Comparison of ENCODE assay signal across 11 cellular contexts in the genomic region with DNA sequence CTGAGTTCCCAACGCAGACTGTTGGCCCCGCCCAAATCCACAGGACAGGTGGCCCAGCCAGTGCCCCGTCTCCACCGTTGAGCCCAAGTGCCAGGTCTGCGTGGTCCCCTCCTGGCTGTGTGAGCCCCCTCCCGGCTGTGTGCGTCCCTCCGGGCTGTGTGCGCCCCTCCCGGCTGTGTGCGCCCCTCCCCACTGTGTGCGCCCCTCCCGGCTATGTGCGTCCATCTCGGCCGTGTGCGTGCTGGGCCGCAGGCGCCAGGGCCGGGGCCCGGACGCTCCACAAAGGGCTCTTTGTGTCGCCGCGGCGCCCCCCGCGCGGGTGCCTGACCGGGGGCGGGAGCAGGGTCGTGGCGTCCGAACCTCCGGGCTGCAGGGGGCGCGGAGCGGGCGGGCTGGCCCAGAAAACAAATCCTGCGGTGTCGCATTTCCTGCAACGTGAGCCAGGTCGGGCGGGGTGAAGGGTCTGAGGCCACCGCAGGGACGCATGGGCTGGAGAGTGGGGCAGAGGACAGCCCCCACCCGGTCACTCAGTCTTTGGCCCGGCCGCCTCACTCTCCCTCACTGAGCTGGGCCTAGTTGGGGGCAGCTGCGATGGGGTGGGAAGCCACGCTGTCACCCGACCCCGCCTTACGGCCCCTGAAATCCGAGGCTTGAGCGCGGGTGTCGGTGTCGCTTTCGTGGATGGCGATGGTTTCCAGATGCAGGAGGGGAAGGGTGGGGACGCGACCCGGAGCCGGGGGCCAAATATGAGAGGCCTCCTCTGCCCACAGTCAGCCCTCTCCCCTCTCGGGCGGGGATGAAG. TPM values are rescaled to one million over a fixed set of nuclear protein-coding genes. Genes with fewer than 3 reads are reported as not detected.
A peak's percentile ranks its signal among the peaks of the same experiment; 100 is the strongest.
DNase-seq lines count a peak whose midpoint lies in the region; ATAC-seq, FAIRE-seq and TF ChIP-seq lines count a peak whose summit lies in the region.
"Had no signal": no experiment of that assay in that cellular context is flagged by ENCODE, and none has a peak within 500 bp of the region (broad histone marks: within the 10 kb centered on the region; RNA-seq: fewer than 3 reads in every experiment).

No MANE protein-coding gene starts in this region.

- H3K27me3 Mint-ChIP-seq in mesothelial cell of epicardium (ENCODE audit: low read depth), result peaks cover 61% of the 10 kb centered on the region

- POLR2A ChIA-PET in GM12878 (lab: Charles Lee), result no interaction called here

- RAD21 ChIA-PET in GM12878 (lab: Charles Lee; ENCODE audit: unreplicated experiment), result no interaction called here

- WGBS in GM12878 (ENCODE audit: insufficient coverage, insufficient replicate concordance, low lambda C conversion rate, missing lambda C conversion rate), result 3% methylated on average over 58 of the region's 67 CpGs

- H3K4me3 Mint-ChIP-seq in mesothelial cell of epicardium, result peak overlapping the region; percentile 49
- H3K4me3 Mint-ChIP-seq: activated T-helper 1 cell treated with anti-CD3 and anti-CD28 coated beads, Interleukin-12 subunit alpha, Interleukin-12 subunit beta, Interleukin-2, Interleukin-4 antibody, amounts not matched to agents 30 ng/mL and 10 ng/mL and 1 ng/mL, durations not matched to agents 14 hours and 24 hours and 36 hours had no signal

- peak; percentile 23 for FAIRE-seq in GM12878 (lab: Jason Lieb, UNC)
- FAIRE-seq in D721Med (lab: Jason Lieb, UNC), result no peak
- FAIRE-seq: endometrium had no signal

- SMC1A ChIA-PET in GM12878 (lab: Charles Lee; ENCODE audit: uncharacterized antibody, unreplicated experiment), result no interaction called here

- H3K36me3 ChIP-seq in HUES6 (ENCODE audit: control insufficient read depth, insufficient read depth, low read length) (no peaks in the 10 kb centered on the region), GM12878 (ENCODE audit: control insufficient read depth in 2 of 2, insufficient read depth in 2 of 2, low read length in 1 of 2) (no peaks in the 10 kb centered on the region)
- H3K36me3 ChIP-seq: thyroid gland had no signal

- no peaks in the 10 kb centered on the region for H3K9me3 Mint-ChIP-seq in mesothelial cell of epicardium
- H3K9me3 Mint-ChIP-seq: activated T-helper 1 cell treated with anti-CD3 and anti-CD28 coated beads, Interleukin-12 subunit alpha, Interleukin-12 subunit beta, Interleukin-2, Interleukin-4 antibody, amounts not matched to agents 30 ng/mL and 10 ng/mL and 1 ng/mL, durations not matched to agents 14 hours and 24 hours and 36 hours had no signal

- H3K79me2 ChIP-seq in GM12878 (ENCODE audit: control insufficient read depth, insufficient read depth, low read length), result no peaks in the 10 kb centered on the region

- TF ChIP-seq CTCF in GM12878 (IDR thresholded peaks at IDR 0.05 in 2 of 3, conservative IDR thresholded peaks at IDR 0.05 in 1 of 3; ENCODE audit: control insufficient read depth in 2 of 3, extremely low read depth in 1 of 3, insufficient read depth in 1 of 3, low read depth in 3 of 3, low read length in 3 of 3) (no peak), mesothelial cell of epicardium (IDR thresholded peaks at IDR 0.05; ENCODE audit: unreplicated experiment) (no peak), D721Med (IDR thresholded peaks at IDR 0.05; ENCODE audit: insufficient read depth, missing control alignments) (no peak)

- no peak overlapping the region for H3K27ac Mint-ChIP-seq in mesothelial cell of epicardium
- H3K27ac Mint-ChIP-seq: activated T-helper 1 cell treated with anti-CD3 and anti-CD28 coated beads, Interleukin-12 subunit alpha, Interleukin-12 subunit beta, Interleukin-2, Interleukin-4 antibody, amounts not matched to agents 30 ng/mL and 10 ng/mL and 1 ng/mL, durations not matched to agents 14 hours and 24 hours and 36 hours had no signal

- H3K36me3 Mint-ChIP-seq in mesothelial cell of epicardium, result no peaks in the 10 kb centered on the region

- peak overlapping the region; percentile 55 for H3K4me2 ChIP-seq in GM12878 (ENCODE audit: control insufficient read depth, insufficient read depth)

- H3K9ac ChIP-seq in HUES6 (ENCODE audit: low read length) (peak overlapping the region; percentile 34), GM12878 (ENCODE audit: control insufficient read depth, insufficient read depth, low read length) (no peak overlapping the region)

- DNase-seq in COLO668 (lab: John Stamatoyannopoulos, UW; ENCODE audit: unreplicated experiment) (peak; percentile 91), GM12878 (ENCODE audit: low read depth, low spot score) (no peak), mesothelial cell of epicardium (ENCODE audit: low spot score in 2 of 2, unreplicated experiment in 2 of 2) (no peak), mucosa of gallbladder (ENCODE audit: low spot score) (no peak), D721Med (ENCODE audit: insufficient read length, low spot score) (no peak), OCI-M1 (lab: John Stamatoyannopoulos, UW) (no peak), mesenteric fat pad (ENCODE audit: low spot score) (no peak)
- DNase-seq: thyroid gland had no signal

- TF ChIP-seq POLR2A in GM12878 (IDR thresholded peaks at IDR 0.05; ENCODE audit: low read depth, low read length), result no peak

- H3K27me3 ChIP-seq in HUES6 (ENCODE audit: control insufficient read depth, insufficient read depth, low read length), result peaks cover 40% of the 10 kb centered on the region
- peaks cover 5 to 6% of the 10 kb centered on the region in 2 experiments; a peak in 3 of 4 replicates for H3K27me3 ChIP-seq in GM12878 (replicated peaks in 1 of 2; ENCODE audit: control insufficient read depth in 2 of 2, insufficient read depth in 2 of 2, low read length in 1 of 2)

- intact Hi-C loops in GM12878 (cut with micrococcal nuclease; ENCODE audit: unreplicated experiment), result no loop called here

- peak overlapping the region; percentile 64 for H3K4me3 ChIP-seq in HUES6 (ENCODE audit: low read depth, low read length)
- no peak overlapping the region for H3K4me3 ChIP-seq in GM12878
- H3K4me3 ChIP-seq: thyroid gland had no signal

- no peak for TF ChIP-seq EP300 in GM12878 (IDR thresholded peaks at IDR 0.05; ENCODE audit: borderline replicate concordance in 1 of 2, control insufficient read depth in 1 of 2, low read depth in 2 of 2, low read length in 2 of 2)

- in situ Hi-C loops in GM12878 (cut with MboI), result no loop called here

- H3K4me1 Mint-ChIP-seq in mesothelial cell of epicardium, result peaks cover 12% of the 10 kb centered on the region

- no peak for ATAC-seq in GM12878

- H4K20me1 ChIP-seq in GM12878 (ENCODE audit: control insufficient read depth, insufficient read depth), result no peaks in the 10 kb centered on the region

- H3K9me3 ChIP-seq in HUES6 (ENCODE audit: control insufficient read depth, insufficient read depth, low read depth, low read length) (no peaks in the 10 kb centered on the region), GM12878 (replicated peaks; ENCODE audit: control insufficient read depth, insufficient read depth, low read length) (no peaks in the 10 kb centered on the region)
- H3K9me3 ChIP-seq: thyroid gland had no signal

- no TSS peak for BruUV-seq in GM12878 (replicated peaks; lab: Mats Ljungman, UMichigan)

- CTCF ChIA-PET in GM12878 (lab: Yijun Ruan, JAX), result interaction anchor here (1.3 to 1.5 kb wide), 2 partner anchors 9 to 43 kb away, joined by 3 to 5 read pairs; no protein-coding TSS in a partner anchor

- no peak overlapping the region for H3K27ac ChIP-seq in HUES6 (ENCODE audit: low read depth, low read length)
- H3K27ac ChIP-seq in GM12878 (ENCODE audit: control insufficient read depth, insufficient read depth), result no peak overlapping the region
- H3K27ac ChIP-seq: thyroid gland had no signal

- peaks cover 14% of the 10 kb centered on the region for H3K4me1 ChIP-seq in HUES6 (ENCODE audit: control insufficient read depth, insufficient read depth, low read length)
- H3K4me1 ChIP-seq in GM12878 (ENCODE audit: control insufficient read depth, insufficient read depth, low read length), result no peaks in the 10 kb centered on the region; the same call in 1 of the 2 replicates

- TF ChIP-seq RAD21 in GM12878 (IDR thresholded peaks at IDR 0.05; ENCODE audit: insufficient read depth, low read depth, low read length), result no peak

- no peak overlapping the region for H2AFZ ChIP-seq in GM12878 (ENCODE audit: control insufficient read depth, low read depth, low read length)

RNA-seq across cellular contexts. Expression of a gene that starts 18.8 kb away (rescaled TPM):
- 12.4 and 16.1 TPM in 2 replicates for total RNA-seq in GM12878 (2013; cell fraction: nucleolus; rRNA removed)
- total RNA-seq in GM12878 (2014; rRNA removed) (0.16 TPM in 1 of 2 replicates, not detected in the other), GM12878 (2014; rRNA removed; fragmentation: Illumina TruSeq; extraction: Trizol) (not detected in 2 replicates), GM12878 (2021) (0.46 and 0.58 TPM in 2 replicates), mesothelial cell of epicardium (38.9 to 41.6 TPM (median 39.4 TPM) in 3 replicates), mucosa of gallbladder (20.6 TPM), mesenteric fat pad (6.0 TPM)
- not detected for polyA plus RNA-seq in GM12878 (2011; ENCODE audit: low read depth)
- polyA plus RNA-seq in GM12878 (2011; rRNA removed) (5.0 and 8.6 TPM in 2 replicates), GM12878 (2014; fragmentation: Illumina TruSeq; extraction: Trizol) (not detected in 2 replicates), GM12878 (2014; fragmentation: Nextera tagmentation; extraction: Ambion mirVana) (not detected), GM12878 (2014; rRNA removed) (0.30 and 1.00 TPM in 2 replicates), GM12878 (2016; fragmentation: Nextera tagmentation; extraction: Ambion mirVana) (under 1 TPM; 0.23 to 0.29 TPM)
- 10.1 and 17.7 TPM in 2 replicates for polyA plus RNA-seq in GM12878 (2011; cell fraction: cytosol; rRNA removed)
- 65.4 and 67.1 TPM in 2 replicates for polyA plus RNA-seq in GM12878 (2011; cell fraction: nucleus; rRNA removed)
- 0.11 and 0.36 TPM in 2 replicates for polyA plus RNA-seq in GM12878 (2012)
- polyA minus RNA-seq in GM12878 (2011; rRNA and poly(A)+ RNA removed), result 2.9 and 6.4 TPM in 2 replicates
- polyA minus RNA-seq in GM12878 (2011; cell fraction: cytosol; rRNA and poly(A)+ RNA removed), result 2.3 and 3.7 TPM in 2 replicates
- polyA minus RNA-seq in GM12878 (2011; cell fraction: nucleus; rRNA and poly(A)+ RNA removed), result 3.4 and 5.3 TPM in 2 replicates

RNA-seq across cellular contexts. Expression of a gene that starts 22.6 kb away (rescaled TPM):
- 0.59 and 1.2 TPM in 2 replicates for total RNA-seq in GM12878 (2013; cell fraction: nucleolus; rRNA removed)
- total RNA-seq in GM12878 (2014; rRNA removed) (0.44 TPM in 1 of 2 replicates, not detected in the other), GM12878 (2014; rRNA removed; fragmentation: Illumina TruSeq; extraction: Trizol) (not detected in 2 replicates), GM12878 (2021) (0.59 and 0.90 TPM in 2 replicates), mesothelial cell of epicardium (1.2 to 1.6 TPM (median 1.4 TPM) in 3 replicates), mucosa of gallbladder (3.1 TPM), mesenteric fat pad (0.80 TPM)
- not detected for polyA plus RNA-seq in GM12878 (2011; ENCODE audit: low read depth)
- polyA plus RNA-seq in GM12878 (2011; rRNA removed) (0.19 and 0.71 TPM in 2 replicates), GM12878 (2014; fragmentation: Illumina TruSeq; extraction: Trizol) (not detected in 2 replicates), GM12878 (2014; fragmentation: Nextera tagmentation; extraction: Ambion mirVana) (not detected), GM12878 (2014; rRNA removed) (0.18 and 0.28 TPM in 2 replicates), GM12878 (2016; fragmentation: Nextera tagmentation; extraction: Ambion mirVana) (not detected)
- polyA plus RNA-seq in GM12878 (2011; cell fraction: cytosol; rRNA removed), result 0.43 and 0.60 TPM in 2 replicates
- 9.4 and 9.6 TPM in 2 replicates for polyA plus RNA-seq in GM12878 (2011; cell fraction: nucleus; rRNA removed)
- polyA plus RNA-seq in GM12878 (2012), result 0.51 and 0.54 TPM in 2 replicates
- polyA minus RNA-seq in GM12878 (2011; rRNA and poly(A)+ RNA removed), result 1.8 TPM in 1 of 2 replicates, not detected in the other
- 0.53 TPM in 1 of 2 replicates, not detected in the other for polyA minus RNA-seq in GM12878 (2011; cell fraction: cytosol; rRNA and poly(A)+ RNA removed)
- 1.6 and 2.2 TPM in 2 replicates for polyA minus RNA-seq in GM12878 (2011; cell fraction: nucleus; rRNA and poly(A)+ RNA removed)

RNA-seq across cellular contexts. Expression of a gene that starts 27.5 kb away (rescaled TPM):
- 0.38 and 0.49 TPM in 2 replicates for total RNA-seq in GM12878 (2013; cell fraction: nucleolus; rRNA removed)
- total RNA-seq in GM12878 (2014; rRNA removed), result 0.16 and 0.28 TPM in 2 replicates
- 0.13 and 0.14 TPM in 2 replicates for total RNA-seq in GM12878 (2014; rRNA removed; fragmentation: Illumina TruSeq; extraction: Trizol)
- total RNA-seq in GM12878 (2021), result 0.32 and 1.0 TPM in 2 replicates
- 0.38 TPM for polyA plus RNA-seq in GM12878 (2011; ENCODE audit: low read depth)
- 0.23 and 0.27 TPM in 2 replicates for polyA plus RNA-seq in GM12878 (2011; rRNA removed)
- 0.33 and 0.35 TPM in 2 replicates for polyA plus RNA-seq in GM12878 (2011; cell fraction: cytosol; rRNA removed)
- polyA plus RNA-seq in GM12878 (2011; cell fraction: nucleus; rRNA removed), result 0.26 and 0.43 TPM in 2 replicates
- polyA plus RNA-seq in GM12878 (2012), result 0.89 and 1.5 TPM in 2 replicates
- 0.13 and 0.16 TPM in 2 replicates for polyA plus RNA-seq in GM12878 (2014; fragmentation: Illumina TruSeq; extraction: Trizol)
- under 1 TPM; 0.13 TPM for polyA plus RNA-seq in GM12878 (2014; fragmentation: Nextera tagmentation; extraction: Ambion mirVana)
- polyA plus RNA-seq in GM12878 (2014; rRNA removed), result 0.16 and 0.49 TPM in 2 replicates
- polyA plus RNA-seq in GM12878 (2016; fragmentation: Nextera tagmentation; extraction: Ambion mirVana), result 1 to 10 TPM; 1.2 to 2.0 TPM
- 0.15 and 0.31 TPM in 2 replicates for polyA minus RNA-seq in GM12878 (2011; rRNA and poly(A)+ RNA removed)
- polyA minus RNA-seq in GM12878 (2011; cell fraction: cytosol; rRNA and poly(A)+ RNA removed), result 0.62 TPM in 1 of 2 replicates, not detected in the other
- 0.12 and 0.57 TPM in 2 replicates for polyA minus RNA-seq in GM12878 (2011; cell fraction: nucleus; rRNA and poly(A)+ RNA removed)
- total RNA-seq in mesothelial cell of epicardium, result 0.90 to 1.1 TPM (median 0.98 TPM) in 3 replicates
- 0.09 TPM for total RNA-seq in mucosa of gallbladder
- total RNA-seq in mesenteric fat pad, result 0.19 TPM
- total RNA-seq: thyroid gland had no signal

RNA-seq across cellular contexts. Expression of a gene that starts 44.2 kb away (rescaled TPM):
- total RNA-seq in GM12878 (2013; cell fraction: nucleolus; rRNA removed), result 2.0 and 2.4 TPM in 2 replicates
- total RNA-seq in GM12878 (2014; rRNA removed), result 0.33 and 0.51 TPM in 2 replicates
- 0.18 TPM in 2 replicates for total RNA-seq in GM12878 (2014; rRNA removed; fragmentation: Illumina TruSeq; extraction: Trizol)
- 0.69 and 1.1 TPM in 2 replicates for total RNA-seq in GM12878 (2021)
- 0.13 TPM for polyA plus RNA-seq in GM12878 (2011; ENCODE audit: low read depth)
- 0.19 and 0.48 TPM in 2 replicates for polyA plus RNA-seq in GM12878 (2011; rRNA removed)
- 0.49 and 0.82 TPM in 2 replicates for polyA plus RNA-seq in GM12878 (2011; cell fraction: cytosol; rRNA removed)
- 3.7 and 5.2 TPM in 2 replicates for polyA plus RNA-seq in GM12878 (2011; cell fraction: nucleus; rRNA removed)
- polyA plus RNA-seq in GM12878 (2012), result 0.29 and 0.49 TPM in 2 replicates
- 0.13 TPM in 1 of 2 replicates, not detected in the other for polyA plus RNA-seq in GM12878 (2014; fragmentation: Illumina TruSeq; extraction: Trizol)
- under 1 TPM in 1 of 2 experiments, not detected in 1; 0.04 TPM for polyA plus RNA-seq in GM12878 (2014; fragmentation: Nextera tagmentation; extraction: Ambion mirVana)
- polyA plus RNA-seq in GM12878 (2014; rRNA removed), result 0.69 and 0.79 TPM in 2 replicates
- polyA plus RNA-seq in GM12878 (2016; fragmentation: Nextera tagmentation; extraction: Ambion mirVana), result under 1 TPM; 0.12 to 0.13 TPM
- 0.46 and 0.59 TPM in 2 replicates for polyA minus RNA-seq in GM12878 (2011; rRNA and poly(A)+ RNA removed)
- 0.52 and 0.53 TPM in 2 replicates for polyA minus RNA-seq in GM12878 (2011; cell fraction: cytosol; rRNA and poly(A)+ RNA removed)
- 0.73 and 1.2 TPM in 2 replicates for polyA minus RNA-seq in GM12878 (2011; cell fraction: nucleus; rRNA and poly(A)+ RNA removed)
- 49.3 to 51.2 TPM (median 50.7 TPM) in 3 replicates for total RNA-seq in mesothelial cell of epicardium
- total RNA-seq in mucosa of gallbladder, result 18.5 TPM
- 9.3 TPM for total RNA-seq in mesenteric fat pad

RNA-seq across cellular contexts. Expression of a gene that starts 53.6 kb away (rescaled TPM):
- 10.4 and 10.7 TPM in 2 replicates for total RNA-seq in GM12878 (2013; cell fraction: nucleolus; rRNA removed)
- 46.8 and 58.7 TPM in 2 replicates for total RNA-seq in GM12878 (2014; rRNA removed)
- 26.2 and 26.6 TPM in 2 replicates for total RNA-seq in GM12878 (2014; rRNA removed; fragmentation: Illumina TruSeq; extraction: Trizol)
- total RNA-seq in GM12878 (2021), result 96.9 and 106 TPM in 2 replicates
- 21.4 TPM for polyA plus RNA-seq in GM12878 (2011; ENCODE audit: low read depth)
- 25.1 and 63.8 TPM in 2 replicates for polyA plus RNA-seq in GM12878 (2011; rRNA removed)
- 78.3 and 91.7 TPM in 2 replicates for polyA plus RNA-seq in GM12878 (2011; cell fraction: cytosol; rRNA removed)
- 66.6 and 118 TPM in 2 replicates for polyA plus RNA-seq in GM12878 (2011; cell fraction: nucleus; rRNA removed)
- polyA plus RNA-seq in GM12878 (2012), result 40.9 and 50.2 TPM in 2 replicates
- 15.6 and 47.8 TPM in 2 replicates for polyA plus RNA-seq in GM12878 (2014; fragmentation: Illumina TruSeq; extraction: Trizol)
- 10 to 100 TPM in 1 of 2 experiments, 1 to 10 TPM in 1; 8.9 to 20.2 TPM for polyA plus RNA-seq in GM12878 (2014; fragmentation: Nextera tagmentation; extraction: Ambion mirVana)
- polyA plus RNA-seq in GM12878 (2014; rRNA removed), result 91.3 and 95.0 TPM in 2 replicates
- polyA plus RNA-seq in GM12878 (2016; fragmentation: Nextera tagmentation; extraction: Ambion mirVana), result 100 to 1,000 TPM; 190 to 206 TPM
- 48.9 and 64.2 TPM in 2 replicates for polyA minus RNA-seq in GM12878 (2011; rRNA and poly(A)+ RNA removed)
- 20.3 and 20.8 TPM in 2 replicates for polyA minus RNA-seq in GM12878 (2011; cell fraction: cytosol; rRNA and poly(A)+ RNA removed)
- 9.7 and 21.4 TPM in 2 replicates for polyA minus RNA-seq in GM12878 (2011; cell fraction: nucleus; rRNA and poly(A)+ RNA removed)
- total RNA-seq in mesothelial cell of epicardium, result 17.4 to 21.3 TPM (median 20.3 TPM) in 3 replicates
- 21.4 TPM for total RNA-seq in mucosa of gallbladder
- total RNA-seq in mesenteric fat pad, result 9.6 TPM
